In the genomic region with DNA sequence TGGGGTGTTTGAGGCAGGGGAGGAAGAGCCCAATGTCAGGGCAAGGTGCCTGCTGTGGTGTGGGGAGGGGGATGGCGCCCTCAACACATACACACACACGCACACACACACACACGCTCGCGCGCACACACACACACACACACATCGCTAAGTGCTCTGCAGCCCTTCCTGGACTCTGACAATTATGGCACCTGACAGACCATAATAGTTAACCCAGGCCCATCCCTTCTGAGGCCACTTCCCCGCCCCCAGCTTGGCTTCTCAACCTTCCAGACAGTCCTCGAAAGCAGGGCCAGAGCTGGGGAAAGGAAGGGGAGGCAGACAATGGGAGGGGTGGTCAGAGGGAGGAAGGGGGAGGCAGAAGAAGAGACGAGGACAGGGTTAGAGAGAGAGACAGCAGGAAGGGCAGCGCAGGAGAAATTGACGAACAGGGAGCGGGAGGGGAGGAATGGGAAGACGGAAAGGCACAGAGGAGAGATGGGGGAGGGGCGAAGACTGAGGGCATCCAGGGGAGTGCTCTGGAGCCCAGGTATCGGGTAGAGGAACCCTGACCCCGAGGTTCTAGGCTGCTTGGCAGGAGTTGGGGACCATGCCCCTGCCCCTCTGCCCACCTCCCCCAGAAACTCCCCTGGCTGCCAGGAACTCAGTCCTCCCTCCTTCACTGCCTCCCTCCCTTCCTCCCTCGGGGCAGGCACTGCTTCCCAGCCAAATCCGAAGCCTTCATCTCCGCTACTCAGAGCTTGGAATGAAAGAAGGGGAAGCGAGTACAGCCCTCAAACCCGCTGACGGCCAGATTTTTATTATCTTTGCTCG, we compare ENCODE assay signal across 1 cellular context.
A peak's percentile ranks its signal among the peaks of the same experiment; 100 is the strongest.
TF ChIP-seq lines count a peak whose summit lies in the region.

No MANE protein-coding gene starts in this region.

TF ChIP-seq in HepG2, 621 proteins besides CTCF, POLR2A, EP300 and RAD21 (continued from another document and continues in another):
- no peak for TF ChIP-seq CCAR2 (optimal IDR thresholded peaks at IDR 0.05; ENCODE audit: low read depth, low read length)
- no peak for TF ChIP-seq CCDC6 (CRISPR knock-in tag; IDR thresholded peaks at IDR 0.05)
- no peak for TF ChIP-seq BCL3 (CRISPR knock-in tag; IDR thresholded peaks at IDR 0.05)
- TF ChIP-seq ZFYVE20 (CRISPR knock-in tag; IDR thresholded peaks at IDR 0.05; ENCODE audit: borderline replicate concordance, low read depth) = no peak
- no peak for TF ChIP-seq HNRNPLL (IDR thresholded peaks at IDR 0.05; ENCODE audit: low read depth, low read length, poor library complexity, severe bottlenecking)
- TF ChIP-seq ATF7-NPFF (CRISPR knock-in tag; IDR thresholded peaks at IDR 0.05; ENCODE audit: low read depth) = no peak
- no peak for TF ChIP-seq MTF1 (CRISPR knock-in tag; IDR thresholded peaks at IDR 0.05)
- TF ChIP-seq CEBPG (CRISPR knock-in tag; IDR thresholded peaks at IDR 0.05) = no peak
- no peak for TF ChIP-seq SMARCE1 (IDR thresholded peaks at IDR 0.05; ENCODE audit: borderline replicate concordance)
- no peak for TF ChIP-seq SRF (IDR thresholded peaks at IDR 0.05; ENCODE audit: low read depth, low read length)
- no peak for TF ChIP-seq TSC22D2 (CRISPR knock-in tag; IDR thresholded peaks at IDR 0.05; ENCODE audit: borderline replicate concordance)
- TF ChIP-seq HIVEP1 (CRISPR knock-in tag; IDR thresholded peaks at IDR 0.05) = no peak
- TF ChIP-seq ZNF512 (CRISPR knock-in tag; IDR thresholded peaks at IDR 0.05) = no peak
- no peak for TF ChIP-seq AGO1 (IDR thresholded peaks at IDR 0.05; ENCODE audit: low read depth, low read length, poor library complexity, severe bottlenecking)
- TF ChIP-seq, protein P1, sequence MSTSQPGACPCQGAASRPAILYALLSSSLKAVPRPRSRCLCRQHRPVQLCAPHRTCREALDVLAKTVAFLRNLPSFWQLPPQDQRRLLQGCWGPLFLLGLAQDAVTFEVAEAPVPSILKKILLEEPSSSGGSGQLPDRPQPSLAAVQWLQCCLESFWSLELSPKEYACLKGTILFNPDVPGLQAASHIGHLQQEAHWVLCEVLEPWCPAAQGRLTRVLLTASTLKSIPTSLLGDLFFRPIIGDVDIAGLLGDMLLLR (CRISPR knock-in tag; IDR thresholded peaks at IDR 0.05) = no peak
- peak; percentile 43; the same call in 1 of the 2 replicates for TF ChIP-seq ZSCAN25 (CRISPR knock-in tag; IDR thresholded peaks at IDR 0.05)
- no peak for TF ChIP-seq DRAP1 (CRISPR knock-in tag; IDR thresholded peaks at IDR 0.05)
- TF ChIP-seq ELF1 (CRISPR knock-in tag; IDR thresholded peaks at IDR 0.05) = no peak
- 0 out of 2 replicates have a peak, but pooled peaks have one; percentile 42 for TF ChIP-seq MXD4 (CRISPR knock-in tag; IDR thresholded peaks at IDR 0.05)
- TF ChIP-seq PPARG (CRISPR knock-in tag; conservative IDR thresholded peaks at IDR 0.05) = no peak
- TF ChIP-seq ZNF776 (CRISPR knock-in tag; IDR thresholded peaks at IDR 0.05) = no peak
- no peak for TF ChIP-seq ZFP36 (IDR thresholded peaks at IDR 0.05; ENCODE audit: borderline replicate concordance, low read depth, low read length, partially characterized antibody)
- no peak for TF ChIP-seq NCOA1 (CRISPR knock-in tag; IDR thresholded peaks at IDR 0.05)
- peak; percentile 48 for TF ChIP-seq SKI (IDR thresholded peaks at IDR 0.05; ENCODE audit: partially characterized antibody)
- TF ChIP-seq, protein P2, sequence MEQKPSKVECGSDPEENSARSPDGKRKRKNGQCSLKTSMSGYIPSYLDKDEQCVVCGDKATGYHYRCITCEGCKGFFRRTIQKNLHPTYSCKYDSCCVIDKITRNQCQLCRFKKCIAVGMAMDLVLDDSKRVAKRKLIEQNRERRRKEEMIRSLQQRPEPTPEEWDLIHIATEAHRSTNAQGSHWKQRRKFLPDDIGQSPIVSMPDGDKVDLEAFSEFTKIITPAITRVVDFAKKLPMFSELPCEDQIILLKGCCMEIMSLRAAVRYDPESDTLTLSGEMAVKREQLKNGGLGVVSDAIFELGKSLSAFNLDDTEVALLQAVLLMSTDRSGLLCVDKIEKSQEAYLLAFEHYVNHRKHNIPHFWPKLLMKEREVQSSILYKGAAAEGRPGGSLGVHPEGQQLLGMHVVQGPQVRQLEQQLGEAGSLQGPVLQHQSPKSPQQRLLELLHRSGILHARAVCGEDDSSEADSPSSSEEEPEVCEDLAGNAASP (CRISPR knock-in tag; IDR thresholded peaks at IDR 0.05; ENCODE audit: borderline replicate concordance) = peak; percentile 25; the same call in 1 of the 2 replicates
- TF ChIP-seq MLLT10 (CRISPR knock-in tag; IDR thresholded peaks at IDR 0.05) = no peak
- TF ChIP-seq, protein P3, sequence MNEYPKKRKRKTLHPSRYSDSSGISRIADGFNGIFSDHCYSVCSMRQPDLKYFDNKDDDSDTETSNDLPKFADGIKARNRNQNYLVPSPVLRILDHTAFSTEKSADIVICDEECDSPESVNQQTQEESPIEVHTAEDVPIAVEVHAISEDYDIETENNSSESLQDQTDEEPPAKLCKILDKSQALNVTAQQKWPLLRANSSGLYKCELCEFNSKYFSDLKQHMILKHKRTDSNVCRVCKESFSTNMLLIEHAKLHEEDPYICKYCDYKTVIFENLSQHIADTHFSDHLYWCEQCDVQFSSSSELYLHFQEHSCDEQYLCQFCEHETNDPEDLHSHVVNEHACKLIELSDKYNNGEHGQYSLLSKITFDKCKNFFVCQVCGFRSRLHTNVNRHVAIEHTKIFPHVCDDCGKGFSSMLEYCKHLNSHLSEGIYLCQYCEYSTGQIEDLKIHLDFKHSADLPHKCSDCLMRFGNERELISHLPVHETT (CRISPR knock-in tag; conservative IDR thresholded peaks at IDR 0.05) = no peak
- no peak for TF ChIP-seq ZNF614 (CRISPR knock-in tag; IDR thresholded peaks at IDR 0.05; ENCODE audit: borderline replicate concordance)
- TF ChIP-seq, protein P4, sequence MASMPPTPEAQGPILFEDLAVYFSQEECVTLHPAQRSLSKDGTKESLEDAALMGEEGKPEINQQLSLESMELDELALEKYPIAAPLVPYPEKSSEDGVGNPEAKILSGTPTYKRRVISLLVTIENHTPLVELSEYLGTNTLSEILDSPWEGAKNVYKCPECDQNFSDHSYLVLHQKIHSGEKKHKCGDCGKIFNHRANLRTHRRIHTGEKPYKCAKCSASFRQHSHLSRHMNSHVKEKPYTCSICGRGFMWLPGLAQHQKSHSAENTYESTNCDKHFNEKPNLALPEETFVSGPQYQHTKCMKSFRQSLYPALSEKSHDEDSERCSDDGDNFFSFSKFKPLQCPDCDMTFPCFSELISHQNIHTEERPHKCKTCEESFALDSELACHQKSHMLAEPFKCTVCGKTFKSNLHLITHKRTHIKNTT (CRISPR knock-in tag; IDR thresholded peaks at IDR 0.05) = no peak
- no peak for TF ChIP-seq SNAI1 (CRISPR knock-in tag; IDR thresholded peaks at IDR 0.05; ENCODE audit: borderline replicate concordance)
- TF ChIP-seq RFXAP (CRISPR knock-in tag; IDR thresholded peaks at IDR 0.05; ENCODE audit: borderline replicate concordance) = no peak
- 0 out of 2 replicates have a peak, but pooled peaks have one; percentile 33 for TF ChIP-seq ZNF34 (CRISPR knock-in tag; IDR thresholded peaks at IDR 0.05; ENCODE audit: borderline replicate concordance)
- TF ChIP-seq STAT5B (CRISPR knock-in tag; IDR thresholded peaks at IDR 0.05) = no peak
- TF ChIP-seq, protein P5, sequence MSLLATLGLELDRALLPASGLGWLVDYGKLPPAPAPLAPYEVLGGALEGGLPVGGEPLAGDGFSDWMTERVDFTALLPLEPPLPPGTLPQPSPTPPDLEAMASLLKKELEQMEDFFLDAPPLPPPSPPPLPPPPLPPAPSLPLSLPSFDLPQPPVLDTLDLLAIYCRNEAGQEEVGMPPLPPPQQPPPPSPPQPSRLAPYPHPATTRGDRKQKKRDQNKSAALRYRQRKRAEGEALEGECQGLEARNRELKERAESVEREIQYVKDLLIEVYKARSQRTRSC (CRISPR knock-in tag; IDR thresholded peaks at IDR 0.05; ENCODE audit: low read depth) = no peak
- TF ChIP-seq KLF13 (CRISPR knock-in tag; IDR thresholded peaks at IDR 0.05) = no peak
- no peak for TF ChIP-seq U2AF1 (optimal IDR thresholded peaks at IDR 0.05; ENCODE audit: low read depth, low read length)
- TF ChIP-seq, protein P6, sequence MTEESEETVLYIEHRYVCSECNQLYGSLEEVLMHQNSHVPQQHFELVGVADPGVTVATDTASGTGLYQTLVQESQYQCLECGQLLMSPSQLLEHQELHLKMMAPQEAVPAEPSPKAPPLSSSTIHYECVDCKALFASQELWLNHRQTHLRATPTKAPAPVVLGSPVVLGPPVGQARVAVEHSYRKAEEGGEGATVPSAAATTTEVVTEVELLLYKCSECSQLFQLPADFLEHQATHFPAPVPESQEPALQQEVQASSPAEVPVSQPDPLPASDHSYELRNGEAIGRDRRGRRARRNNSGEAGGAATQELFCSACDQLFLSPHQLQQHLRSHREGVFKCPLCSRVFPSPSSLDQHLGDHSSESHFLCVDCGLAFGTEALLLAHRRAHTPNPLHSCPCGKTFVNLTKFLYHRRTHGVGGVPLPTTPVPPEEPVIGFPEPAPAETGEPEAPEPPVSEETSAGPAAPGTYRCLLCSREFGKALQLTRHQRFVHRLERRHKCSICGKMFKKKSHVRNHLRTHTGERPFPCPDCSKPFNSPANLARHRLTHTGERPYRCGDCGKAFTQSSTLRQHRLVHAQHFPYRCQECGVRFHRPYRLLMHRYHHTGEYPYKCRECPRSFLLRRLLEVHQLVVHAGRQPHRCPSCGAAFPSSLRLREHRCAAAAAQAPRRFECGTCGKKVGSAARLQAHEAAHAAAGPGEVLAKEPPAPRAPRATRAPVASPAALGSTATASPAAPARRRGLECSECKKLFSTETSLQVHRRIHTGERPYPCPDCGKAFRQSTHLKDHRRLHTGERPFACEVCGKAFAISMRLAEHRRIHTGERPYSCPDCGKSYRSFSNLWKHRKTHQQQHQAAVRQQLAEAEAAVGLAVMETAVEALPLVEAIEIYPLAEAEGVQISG (CRISPR knock-in tag; IDR thresholded peaks at IDR 0.05) = peak; percentile 38; the same call in 1 of the 2 replicates
- no peak for TF ChIP-seq EEA1 (CRISPR knock-in tag; IDR thresholded peaks at IDR 0.05; ENCODE audit: borderline replicate concordance)
- no peak for TF ChIP-seq REST (IDR thresholded peaks at IDR 0.05; ENCODE audit: borderline replicate concordance in 1 of 2, low read depth in 1 of 2, low read length in 2 of 2)
- TF ChIP-seq NR2F2 (IDR thresholded peaks at IDR 0.05; ENCODE audit: borderline replicate concordance, low read depth) = no peak
- TF ChIP-seq ZBTB3 (CRISPR knock-in tag; IDR thresholded peaks at IDR 0.05; ENCODE audit: borderline replicate concordance, low read depth) = no peak
